In the genomic region with DNA sequence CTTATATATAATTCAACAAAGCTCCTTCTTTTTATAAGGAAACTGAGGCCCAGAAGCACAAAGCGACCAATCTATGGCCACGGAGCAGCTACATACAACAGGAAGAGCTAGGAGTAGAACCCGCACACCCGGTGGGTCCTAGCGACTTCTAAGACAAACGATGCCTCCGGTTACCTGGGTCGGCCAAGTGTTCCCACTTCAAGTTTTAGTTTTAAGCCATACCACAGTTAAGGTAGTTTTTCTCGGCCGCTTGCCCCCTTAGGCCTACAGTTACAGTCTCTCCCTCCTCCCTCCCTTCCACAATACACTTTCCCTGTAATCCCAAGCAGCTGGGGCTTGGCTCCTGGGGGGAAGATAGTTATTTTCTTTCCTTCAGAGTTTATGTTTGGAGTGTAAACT, we compare ENCODE assay signal across 8 cellular contexts. TPM values are rescaled to one million over a fixed set of nuclear protein-coding genes. Genes with fewer than 3 reads are reported as not detected.
DNase-seq lines count a peak whose midpoint lies in the region; ATAC-seq and TF ChIP-seq lines count a peak whose summit lies in the region.

No MANE protein-coding gene starts in this region.

- 1 to 6% methylated on average over 3 to 10 of the region's 10 CpGs for WGBS in gastroesophageal sphincter (ENCODE audit: low coverage in 1 of 2), 2 donors

- peaks cover 35% of the 10 kb centered on the region for H3K4me1 Mint-ChIP-seq in activated CD8-positive, alpha-beta T cell treated with anti-CD3 and anti-CD28 coated beads, Interleukin-2, amount 10 ng/mL, durations not matched to agents 7 days and 5 days (ENCODE audit: low read depth)

- POLR2A ChIA-PET in activated CD8-positive, alpha-beta T cell treated with anti-CD3 and anti-CD28 coated beads, Interleukin-2, amount 10 ng/mL, durations not matched to agents 7 days and 5 days (lab: Charles Lee): interaction anchor here (1.3 to 1.7 kb wide), 3 partner anchors 9 to 795 kb away, joined by 3 to 8 read pairs (median 3); partner anchors contain the start of genes CENPK and PPWD1

- no peak for TF ChIP-seq EP300 in gastroesophageal sphincter (IDR thresholded peaks at IDR 0.05)

- TF ChIP-seq POLR2A in gastroesophageal sphincter (IDR thresholded peaks at IDR 0.05): no peak

- H3K9me3 ChIP-seq in BE2C (no peaks in the 10 kb centered on the region), gastroesophageal sphincter (no peaks in the 10 kb centered on the region), parathyroid adenoma (ENCODE audit: control insufficient read depth, low read length) (no peaks in the 10 kb centered on the region)

- peak overlapping the region; percentile 57 for H3K9ac ChIP-seq in parathyroid adenoma

- DNase-seq in BE2C (no peak), MV-4-11 (lab: John Stamatoyannopoulos, UW) (no peak), cerebellar nuclear complex (lab: John Stamatoyannopoulos, UW) (no peak)
- peak; percentile 43 for DNase-seq in activated CD8-positive, alpha-beta T cell treated with anti-CD3 and anti-CD28 coated beads, Interleukin-2, amount 10 ng/mL, durations not matched to agents 7 days and 5 days

- H3K4me1 ChIP-seq in BE2C (peaks cover 3% of the 10 kb centered on the region; the same call in 1 of the 2 replicates), gastroesophageal sphincter (peaks cover 21 to 63% (median 21%) of the 10 kb centered on the region in 3 donors), parathyroid adenoma (peaks cover 14% of the 10 kb centered on the region)

- peaks cover 15% of the 10 kb centered on the region for H3K36me3 Mint-ChIP-seq in activated CD8-positive, alpha-beta T cell treated with anti-CD3 and anti-CD28 coated beads, Interleukin-2, amount 10 ng/mL, durations not matched to agents 7 days and 5 days (ENCODE audit: low read depth)

- no peaks in the 10 kb centered on the region for H3K27me3 ChIP-seq in BE2C
- no peaks in the 10 kb centered on the region for H3K27me3 ChIP-seq in gastroesophageal sphincter
- no peaks in the 10 kb centered on the region for H3K27me3 ChIP-seq in parathyroid adenoma (ENCODE audit: control insufficient read depth, insufficient read depth, low read length)

- peak; percentile 5 for ATAC-seq in GM19372 (IDR thresholded peaks at IDR 0.05; ENCODE audit: low read depth, unreplicated experiment)
- peak; percentile 4 for ATAC-seq in HG03520 (IDR thresholded peaks at IDR 0.05; ENCODE audit: unreplicated experiment)
- ATAC-seq in activated CD8-positive, alpha-beta T cell treated with anti-CD3 and anti-CD28 coated beads, Interleukin-2, amount 10 ng/mL, durations not matched to agents 7 days and 5 days: peak; percentile 15
- peak; percentile 17 for ATAC-seq in gastroesophageal sphincter

- H3K27me3 Mint-ChIP-seq in activated CD8-positive, alpha-beta T cell treated with anti-CD3 and anti-CD28 coated beads, Interleukin-2, amount 10 ng/mL, durations not matched to agents 7 days and 5 days (ENCODE audit: low read depth): no peaks in the 10 kb centered on the region

- H3K4me3 Mint-ChIP-seq in activated CD8-positive, alpha-beta T cell treated with anti-CD3 and anti-CD28 coated beads, Interleukin-2, amount 10 ng/mL, durations not matched to agents 7 days and 5 days: peak overlapping the region; percentile 90

- TF ChIP-seq CTCF in BE2C (IDR thresholded peaks at IDR 0.05; ENCODE audit: low read depth, low read length): no peak
- TF ChIP-seq CTCF in gastroesophageal sphincter (IDR thresholded peaks at IDR 0.05): no peak
- no peak for TF ChIP-seq CTCF in parathyroid adenoma (IDR thresholded peaks at IDR 0.05)

- peak overlapping the region; percentile 91 for H3K27ac Mint-ChIP-seq in activated CD8-positive, alpha-beta T cell treated with anti-CD3 and anti-CD28 coated beads, Interleukin-2, amount 10 ng/mL, durations not matched to agents 7 days and 5 days

- peak overlapping the region; percentile 81 for H3K4me2 ChIP-seq in parathyroid adenoma (ENCODE audit: low read length)

- H3K9me3 Mint-ChIP-seq in activated CD8-positive, alpha-beta T cell treated with anti-CD3 and anti-CD28 coated beads, Interleukin-2, amount 10 ng/mL, durations not matched to agents 7 days and 5 days (ENCODE audit: insufficient read depth): no peaks in the 10 kb centered on the region

- H3K36me3 ChIP-seq in BE2C: peaks cover 3% of the 10 kb centered on the region; the same call in 1 of the 2 replicates
- H3K36me3 ChIP-seq in gastroesophageal sphincter: peaks cover 3 to 15% of the 10 kb centered on the region in 2 donors
- H3K36me3 ChIP-seq in parathyroid adenoma (ENCODE audit: control insufficient read depth, insufficient read depth, low read length): no peaks in the 10 kb centered on the region

- H3K4me3 ChIP-seq in BE2C (ENCODE audit: low read depth, low read length) (peak overlapping the region; percentile 97), gastroesophageal sphincter (peak overlapping the region; percentile 59 to 78), parathyroid adenoma (ENCODE audit: low read depth, low read length) (peak overlapping the region; percentile 80)

- peak overlapping the region; percentile 87 to 92 (median 88) for H3K27ac ChIP-seq in gastroesophageal sphincter
- peak overlapping the region; percentile 89 for H3K27ac ChIP-seq in parathyroid adenoma

- H3K79me2 ChIP-seq in parathyroid adenoma: peaks cover 59% of the 10 kb centered on the region

- H2AFZ ChIP-seq in parathyroid adenoma: peak overlapping the region; percentile 96

- CTCF ChIA-PET in activated CD8-positive, alpha-beta T cell treated with anti-CD3 and anti-CD28 coated beads, Interleukin-2, amount 10 ng/mL, durations not matched to agents 7 days and 5 days (lab: Charles Lee): interaction anchor here (0.8 to 2.1 kb wide), 6 partner anchors 16 to 712 kb away, joined by 3 to 12 read pairs (median 4); no protein-coding TSS in a partner anchor

RNA-seq across cellular contexts. Expression of gene SREK1IP1, which starts 0.5 kb away (rescaled TPM):
- 12.1 TPM for polyA plus RNA-seq in BE2C (2012; ENCODE audit: insufficient read depth, insufficient read length, low read depth)
- total RNA-seq in activated CD8-positive, alpha-beta T cell treated with anti-CD3 and anti-CD28 coated beads, Interleukin-2, amount 10 ng/mL, durations not matched to agents 7 days and 5 days: 10 to 100 TPM; 19.4 to 21.8 TPM
- total RNA-seq in gastroesophageal sphincter: 10 to 100 TPM in 3 of 4 donors, 1 to 10 TPM in 1; 9.8 to 18.4 (median 15.5) TPM

RNA-seq across cellular contexts. Expression of gene CWC27, which starts 0.8 kb away (rescaled TPM):
- 25.5 TPM for polyA plus RNA-seq in BE2C (2012; ENCODE audit: insufficient read depth, insufficient read length, low read depth)
- total RNA-seq in activated CD8-positive, alpha-beta T cell treated with anti-CD3 and anti-CD28 coated beads, Interleukin-2, amount 10 ng/mL, durations not matched to agents 7 days and 5 days: 10 to 100 TPM; 23.2 to 23.7 TPM
- total RNA-seq in gastroesophageal sphincter: 10 to 100 TPM; 13.0 to 22.9 (median 19.9) TPM
